Comparison of ENCODE assay signal across 21 cellular contexts in the genomic region with DNA sequence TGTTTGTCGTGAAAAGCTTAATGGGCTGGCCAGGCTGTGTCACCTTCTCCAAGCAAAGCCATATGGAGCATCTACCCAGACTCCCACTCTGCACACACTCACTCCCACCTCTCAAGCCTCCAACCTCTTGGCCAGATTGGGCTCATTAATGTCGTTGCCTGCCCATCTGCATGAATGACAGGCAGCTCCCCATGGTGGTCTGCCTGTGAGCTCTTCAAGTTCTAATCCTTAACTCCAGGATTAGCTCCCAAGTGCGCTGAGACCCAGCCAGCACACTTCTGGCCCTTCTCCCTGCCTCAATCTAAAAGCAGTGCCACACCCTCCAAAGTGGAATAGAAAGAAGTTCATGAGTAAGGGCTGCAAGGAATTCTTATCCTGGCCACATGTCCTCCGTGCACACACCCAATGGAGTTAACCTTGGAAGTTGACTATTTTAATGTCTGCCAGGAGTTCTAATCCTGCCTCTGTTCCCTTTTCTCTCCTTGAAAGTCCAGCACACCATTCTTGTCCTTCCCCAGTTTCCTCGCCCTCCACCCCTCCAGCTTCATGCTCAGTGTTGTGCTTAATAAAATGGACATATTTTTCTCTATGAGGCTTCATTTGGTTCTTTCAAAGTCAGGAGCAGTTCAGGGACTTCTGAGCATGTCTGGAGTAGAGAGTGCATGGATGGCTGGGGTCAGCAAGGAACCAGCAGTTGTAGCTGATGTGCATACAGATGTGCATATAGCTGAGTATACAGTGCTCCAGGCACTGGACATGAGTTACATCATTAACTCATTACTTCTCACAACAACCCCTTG. TPM values are rescaled to one million over a fixed set of nuclear protein-coding genes. Genes with fewer than 3 reads are reported as not detected.
"Had no signal": no experiment of that assay in that cellular context is flagged by ENCODE, and none has a peak within 500 bp of the region (broad histone marks: within the 10 kb centered on the region; RNA-seq: fewer than 3 reads in every experiment).

No MANE protein-coding gene starts in this region.

- DNase-seq: activated B cell treated with CpG ODN at 0.5 μM for 24 hours; activated CD4-positive, alpha-beta T cell treated with anti-CD3 and anti-CD28 coated beads, Interleukin-2, amount 10 ng/mL, durations not matched to agents 24 days and 14 days; activated CD8-positive, alpha-beta memory T cell treated with anti-CD3 and anti-CD28 coated beads, Interleukin-2, amount 50 U/mL, for 48 hours; activated gamma-delta T cell treated with Interleukin-2 at 50 U/mL for 16 hours; activated naive CD8-positive, alpha-beta T cell treated with anti-CD3 and anti-CD28 coated beads, Interleukin-2, amount 10 ng/mL, durations not matched to agents 7 days and 5 days; activated T-cell treated with anti-CD3 and anti-CD28 coated beads, Interleukin-2, amount 50 U/mL, for 72 hours; anterior cingulate cortex; dermis blood vessel endothelial cell; effector memory CD8-positive, alpha-beta T cell; hypothalamus; left ventricle myocardium superior; mesenchymal stem cell; natural killer cell; nucleus accumbens; stimulated activated CD4-positive, alpha-beta T cell treated with anti-CD3 and anti-CD28 coated beads, Interleukin-4, amount 100 ng/mL, for 24 hours; stimulated activated naive CD4-positive, alpha-beta T cell; substantia nigra; SW 1271; trophoblast cell had no signal

- H3K4me3 ChIP-seq: skin epidermis had no signal

- ATAC-seq: activated T-cell treated with anti-CD3 and anti-CD28 coated beads, Interleukin-2, amount 50 U/mL, for 72 hours; effector memory CD8-positive, alpha-beta T cell; left ventricle myocardium superior; natural killer cell had no signal

- H3K27ac ChIP-seq: skin epidermis had no signal

RNA-seq across cellular contexts. Expression of a gene that starts 30.0 kb away (rescaled TPM):
- total RNA-seq: activated B cell treated with CpG ODN at 0.5 μM for 24 hours; activated naive CD8-positive, alpha-beta T cell treated with anti-CD3 and anti-CD28 coated beads, Interleukin-2, amount 10 ng/mL, durations not matched to agents 7 days and 5 days; dermis blood vessel endothelial cell; left ventricle myocardium superior; natural killer cell; T-helper 2 cell treated with Interferon-gamma antibody and Interleukin-4, amounts not matched to agents 100 ng/mL and 5 ng/mL, for 36 hours had no signal
